ENCODE assay signal across 9 cellular contexts in genomic region chr4:157221895-157222763, GRCh38. TPM values are rescaled to one million over a fixed set of nuclear protein-coding genes. Genes with fewer than 3 reads are reported as not detected.
DNase-seq lines count a peak whose midpoint lies in the region; ATAC-seq, FAIRE-seq and TF ChIP-seq lines count a peak whose summit lies in the region.
"Had no signal": no experiment of that assay in that cellular context is flagged by ENCODE, and none has a peak within 500 bp of the region (broad histone marks: within the 10 kb centered on the region; RNA-seq: fewer than 3 reads in every experiment).

No MANE protein-coding gene starts in this region.

- H3K27ac Mint-ChIP-seq in activated T-helper 1 cell treated with anti-CD3 and anti-CD28 coated beads, Interleukin-12 subunit alpha, Interleukin-12 subunit beta, Interleukin-2, Interleukin-4 antibody, amounts not matched to agents 30 ng/mL and 10 ng/mL and 1 ng/mL, durations not matched to agents 14 hours and 24 hours and 36 hours: peak overlapping the region; percentile 76
- H3K27ac Mint-ChIP-seq: activated naive CD8-positive, alpha-beta T cell treated with anti-CD3 and anti-CD28 coated beads for 36 hours had no signal

- no peak for ATAC-seq in HG03175 (IDR thresholded peaks at IDR 0.05; ENCODE audit: unreplicated experiment)

- intact Hi-C loops in activated T-helper 1 cell treated with anti-CD3 and anti-CD28 coated beads, Interleukin-12 subunit alpha, Interleukin-12 subunit beta, Interleukin-2, Interleukin-4 antibody, amounts not matched to agents 30 ng/mL and 10 ng/mL and 1 ng/mL, durations not matched to agents 14 hours and 24 hours and 36 hours (cut with micrococcal nuclease): no loop called here

- H3K36me3 Mint-ChIP-seq in activated T-helper 1 cell treated with anti-CD3 and anti-CD28 coated beads, Interleukin-12 subunit alpha, Interleukin-12 subunit beta, Interleukin-2, Interleukin-4 antibody, amounts not matched to agents 30 ng/mL and 10 ng/mL and 1 ng/mL, durations not matched to agents 14 hours and 24 hours and 36 hours (ENCODE audit: low read depth): peaks cover 3% of the 10 kb centered on the region

- H3K4me1 Mint-ChIP-seq in activated T-helper 1 cell treated with anti-CD3 and anti-CD28 coated beads, Interleukin-12 subunit alpha, Interleukin-12 subunit beta, Interleukin-2, Interleukin-4 antibody, amounts not matched to agents 30 ng/mL and 10 ng/mL and 1 ng/mL, durations not matched to agents 14 hours and 24 hours and 36 hours (ENCODE audit: low read depth): no peaks in the 10 kb centered on the region
- H3K4me1 Mint-ChIP-seq: activated naive CD8-positive, alpha-beta T cell treated with anti-CD3 and anti-CD28 coated beads for 36 hours had no signal

- no peak overlapping the region for H3K27ac ChIP-seq in iPS-18a (ENCODE audit: low read length)
- H3K27ac ChIP-seq in subcutaneous abdominal adipose tissue (ENCODE audit: low read depth, low read length): no peak overlapping the region

- H3K4me3 ChIP-seq in iPS-18a (ENCODE audit: low read length): peak overlapping the region; percentile 73
- peak overlapping the region; percentile 38 to 54 (median 42) for H3K4me3 ChIP-seq in subcutaneous abdominal adipose tissue (ENCODE audit: low read depth in 1 of 5, low read length in 5 of 5)

- peaks cover 69% of the 10 kb centered on the region for H3K27me3 ChIP-seq in iPS-18a (ENCODE audit: control insufficient read depth, insufficient read depth, low read length)
- H3K27me3 ChIP-seq in subcutaneous abdominal adipose tissue (ENCODE audit: control insufficient read depth in 5 of 5, insufficient read depth in 4 of 5, low read length in 5 of 5): peaks cover 27 to 43% (median 31%) of the 10 kb centered on the region in 5 donors

- no peak overlapping the region for H3K4me3 Mint-ChIP-seq in activated T-helper 1 cell treated with anti-CD3 and anti-CD28 coated beads, Interleukin-12 subunit alpha, Interleukin-12 subunit beta, Interleukin-2, Interleukin-4 antibody, amounts not matched to agents 30 ng/mL and 10 ng/mL and 1 ng/mL, durations not matched to agents 14 hours and 24 hours and 36 hours
- H3K4me3 Mint-ChIP-seq: activated naive CD8-positive, alpha-beta T cell treated with anti-CD3 and anti-CD28 coated beads for 36 hours had no signal

- H3K9me3 Mint-ChIP-seq in activated T-helper 1 cell treated with anti-CD3 and anti-CD28 coated beads, Interleukin-12 subunit alpha, Interleukin-12 subunit beta, Interleukin-2, Interleukin-4 antibody, amounts not matched to agents 30 ng/mL and 10 ng/mL and 1 ng/mL, durations not matched to agents 14 hours and 24 hours and 36 hours: no peaks in the 10 kb centered on the region

- H3K36me3 ChIP-seq in iPS-18a (ENCODE audit: control insufficient read depth, low read depth, low read length) (no peaks in the 10 kb centered on the region), subcutaneous abdominal adipose tissue (ENCODE audit: control insufficient read depth in 5 of 5, insufficient read depth in 5 of 5, low read length in 5 of 5) (no peaks in the 10 kb centered on the region)

- H3K4me1 ChIP-seq in iPS-18a (ENCODE audit: control insufficient read depth, low read depth, low read length) (peaks cover 9% of the 10 kb centered on the region), subcutaneous abdominal adipose tissue (ENCODE audit: control insufficient read depth in 5 of 5, insufficient read depth in 5 of 5, low read length in 5 of 5) (peaks cover 0 to 21% (median 17%) of the 10 kb centered on the region in 5 donors)

- FAIRE-seq in H54 (lab: Jason Lieb, UNC): no peak

- H3K9ac ChIP-seq in iPS-18a (ENCODE audit: low read length): peak overlapping the region; percentile 61
- H3K9ac ChIP-seq in subcutaneous abdominal adipose tissue (ENCODE audit: low read length in 5 of 5): no peak overlapping the region

- TF ChIP-seq POLR2A in H54 (IDR thresholded peaks at IDR 0.05; ENCODE audit: low read depth, low read length): no peak

- peaks cover 22% of the 10 kb centered on the region for H3K27me3 Mint-ChIP-seq in activated T-helper 1 cell treated with anti-CD3 and anti-CD28 coated beads, Interleukin-12 subunit alpha, Interleukin-12 subunit beta, Interleukin-2, Interleukin-4 antibody, amounts not matched to agents 30 ng/mL and 10 ng/mL and 1 ng/mL, durations not matched to agents 14 hours and 24 hours and 36 hours (ENCODE audit: insufficient read depth)

- DNase-seq in DMS53 (lab: John Stamatoyannopoulos, UW): peak; percentile 59
- no peak for DNase-seq in DMS53 treated with DMSO at 0.1 percent for 48 hours (lab: John Stamatoyannopoulos, UW; ENCODE audit: unreplicated experiment)
- no peak for DNase-seq in activated T-helper 1 cell treated with anti-CD3 and anti-CD28 coated beads, Interleukin-12 subunit alpha, Interleukin-12 subunit beta, Interleukin-2, Interleukin-4 antibody, amounts not matched to agents 30 ng/mL and 10 ng/mL and 1 ng/mL, durations not matched to agents 14 hours and 24 hours and 36 hours (ENCODE audit: low spot score)
- DNase-seq in GM19238 (ENCODE audit: insufficient read length, low spot score): no peak
- no peak for DNase-seq in H54 (ENCODE audit: insufficient read length, low spot score)
- DNase-seq: activated naive CD8-positive, alpha-beta T cell treated with anti-CD3 and anti-CD28 coated beads for 36 hours had no signal

- no peaks in the 10 kb centered on the region for H3K9me3 ChIP-seq in iPS-18a (ENCODE audit: control insufficient read depth, low read depth, low read length)
- H3K9me3 ChIP-seq in subcutaneous abdominal adipose tissue (ENCODE audit: control insufficient read depth in 5 of 5, low read length in 5 of 5): no peaks in the 10 kb centered on the region

RNA-seq across cellular contexts. Expression of gene GRIA2, which starts 1.6 kb away (rescaled TPM):
- total RNA-seq in activated T-helper 1 cell treated with anti-CD3 and anti-CD28 coated beads, Interleukin-12 subunit alpha, Interleukin-12 subunit beta, Interleukin-2, Interleukin-4 antibody, amounts not matched to agents 30 ng/mL and 10 ng/mL and 1 ng/mL, durations not matched to agents 14 hours and 24 hours and 36 hours: not detected in 2 replicates
- total RNA-seq: activated naive CD8-positive, alpha-beta T cell treated with anti-CD3 and anti-CD28 coated beads for 36 hours had no signal
